13 cellular contexts compared by ENCODE assay signal in genomic region chr4:111400736-111401135, GRCh38.
DNase-seq lines count a peak whose midpoint lies in the region; ATAC-seq and TF ChIP-seq lines count a peak whose summit lies in the region.
"Had no signal": no experiment of that assay in that cellular context is flagged by ENCODE, and none has a peak within 500 bp of the region (broad histone marks: within the 10 kb centered on the region; RNA-seq: fewer than 3 reads in every experiment).

No MANE protein-coding gene starts in this region.

- H3K4me3 Mint-ChIP-seq in activated CD8-positive, alpha-beta memory T cell treated with anti-CD3 and anti-CD28 coated beads, Interleukin-2, amount 10 ng/mL, durations not matched to agents 7 days and 5 days, result no peak overlapping the region
- H3K4me3 Mint-ChIP-seq: GM23338, T-cell had no signal

- WGBS in psoas muscle, 3 donors, result 17 to 24% (median 17%) methylated on average over 4 of the region's 4 CpGs

- CTCF ChIA-PET in activated CD8-positive, alpha-beta memory T cell treated with anti-CD3 and anti-CD28 coated beads, Interleukin-2, amount 10 ng/mL, durations not matched to agents 7 days and 5 days (lab: Charles Lee), result no interaction called here

- H3K4me3 ChIP-seq in psoas muscle, result no peak overlapping the region
- H3K4me3 ChIP-seq: GM23338, sigmoid colon, stomach had no signal

- no peaks in the 10 kb centered on the region for H3K9me3 ChIP-seq in psoas muscle
- H3K9me3 ChIP-seq: sigmoid colon, stomach had no signal

- H3K36me3 Mint-ChIP-seq in activated CD8-positive, alpha-beta memory T cell treated with anti-CD3 and anti-CD28 coated beads, Interleukin-2, amount 10 ng/mL, durations not matched to agents 7 days and 5 days, result no peaks in the 10 kb centered on the region
- H3K36me3 Mint-ChIP-seq: T-cell had no signal

- H3K4me1 Mint-ChIP-seq in activated CD8-positive, alpha-beta memory T cell treated with anti-CD3 and anti-CD28 coated beads, Interleukin-2, amount 10 ng/mL, durations not matched to agents 7 days and 5 days, result no peaks in the 10 kb centered on the region
- H3K4me1 Mint-ChIP-seq: GM23338, T-cell had no signal

- H3K4me1 ChIP-seq in psoas muscle, result peaks cover 22% of the 10 kb centered on the region

- no peaks in the 10 kb centered on the region for H3K27me3 ChIP-seq in psoas muscle (ENCODE audit: insufficient read depth in 3 of 3, low read length in 2 of 3)
- H3K27me3 ChIP-seq: sigmoid colon, stomach had no signal

- no peak overlapping the region for H3K27ac Mint-ChIP-seq in activated CD8-positive, alpha-beta memory T cell treated with anti-CD3 and anti-CD28 coated beads, Interleukin-2, amount 10 ng/mL, durations not matched to agents 7 days and 5 days
- H3K27ac Mint-ChIP-seq: GM23338, T-cell had no signal

- peak overlapping the region; percentile 62 for H3K27ac ChIP-seq in psoas muscle
- H3K27ac ChIP-seq: stomach had no signal

- ATAC-seq in psoas muscle (peak; percentile 63 to 83 (median 72)), HG03139 (IDR thresholded peaks at IDR 0.05; ENCODE audit: unreplicated experiment) (no peak)
- no peak for ATAC-seq in activated CD8-positive, alpha-beta memory T cell treated with anti-CD3 and anti-CD28 coated beads, Interleukin-2, amount 10 ng/mL, durations not matched to agents 7 days and 5 days
- ATAC-seq: GM23338, T-cell had no signal

- DNase-seq in GM03348 (ENCODE audit: low spot score) (peak; percentile 31), NCI-H510A (lab: John Stamatoyannopoulos, UW) (peak; percentile 3), fibroblast of gingiva (ENCODE audit: low read depth) (peak; percentile 58), psoas muscle (no peak), NOMO-1 treated with DMSO at 0.1 percent for 48 hours (lab: John Stamatoyannopoulos, UW; ENCODE audit: unreplicated experiment) (no peak), NCI-H2029 treated with DMSO at 0.1 percent for 48 hours (lab: John Stamatoyannopoulos, UW) (no peak)
- DNase-seq in activated CD8-positive, alpha-beta memory T cell treated with anti-CD3 and anti-CD28 coated beads, Interleukin-2, amount 10 ng/mL, durations not matched to agents 7 days and 5 days, result no peak
- DNase-seq: activated gamma-delta T cell treated with Interleukin-2 at 50 U/mL for 16 hours, sigmoid colon, stomach, T-cell had no signal

- peaks cover 5% of the 10 kb centered on the region for H3K9me3 Mint-ChIP-seq in activated CD8-positive, alpha-beta memory T cell treated with anti-CD3 and anti-CD28 coated beads, Interleukin-2, amount 10 ng/mL, durations not matched to agents 7 days and 5 days (ENCODE audit: low read depth)
- H3K9me3 Mint-ChIP-seq: GM23338 had no signal

- no peaks in the 10 kb centered on the region for H3K36me3 ChIP-seq in psoas muscle (ENCODE audit: insufficient read depth in 1 of 2, low read depth in 1 of 2)
- H3K36me3 ChIP-seq: sigmoid colon, stomach had no signal

- TF ChIP-seq CTCF in psoas muscle (IDR thresholded peaks at IDR 0.05), result no peak

- no peaks in the 10 kb centered on the region for H3K27me3 Mint-ChIP-seq in activated CD8-positive, alpha-beta memory T cell treated with anti-CD3 and anti-CD28 coated beads, Interleukin-2, amount 10 ng/mL, durations not matched to agents 7 days and 5 days
- H3K27me3 Mint-ChIP-seq: T-cell had no signal

- intact Hi-C loops in psoas muscle (cut with DNase I), result no loop called here

Comparison
In these comparisons a context has a peak if more than half of its experiments do, and no peak if none do; other contexts are left out.
1. DNase-seq: peak in GM03348 (single experiment), NCI-H510A (single experiment) and fibroblast of gingiva (single experiment); none in psoas muscle (0 of 2), NOMO-1 treated with DMSO at 0.1 percent for 48 hours (single experiment), NCI-H2029 treated with DMSO at 0.1 percent for 48 hours (single experiment) and activated CD8-positive, alpha-beta memory T cell treated with anti-CD3 and anti-CD28 coated beads, Interleukin-2, amount 10 ng/mL, durations not matched to agents 7 days and 5 days (single experiment).
2. ATAC-seq: peak in psoas muscle (4 of 4); none in HG03139 (single experiment) and activated CD8-positive, alpha-beta memory T cell treated with anti-CD3 and anti-CD28 coated beads, Interleukin-2, amount 10 ng/mL, durations not matched to agents 7 days and 5 days (single experiment).